ENCODE assay signal across 18 cellular contexts in the genomic region with DNA sequence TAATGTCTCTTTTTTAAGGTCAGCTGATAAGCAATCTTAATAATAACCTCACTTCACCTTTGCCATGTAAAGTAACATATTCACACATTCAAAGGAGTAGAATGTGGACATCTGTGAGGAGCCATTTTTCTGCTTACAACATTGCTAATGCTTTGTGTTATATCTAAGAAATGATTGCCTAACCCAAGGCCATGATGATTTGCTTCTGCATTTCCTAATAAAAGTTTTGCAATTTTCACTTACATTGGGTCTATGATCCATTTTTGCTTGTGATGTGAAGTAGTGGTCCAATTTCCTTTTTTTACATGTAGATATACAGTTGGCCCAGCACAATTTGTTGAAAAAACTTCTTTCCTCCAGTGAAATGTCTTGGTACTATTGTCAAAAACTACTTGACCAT.
"Had no signal": no experiment of that assay in that cellular context is flagged by ENCODE, and none has a peak within 500 bp of the region (broad histone marks: within the 10 kb centered on the region; RNA-seq: fewer than 3 reads in every experiment).

No MANE protein-coding gene starts in this region.

- H3K27ac Mint-ChIP-seq: activated CD4-positive, alpha-beta memory T cell treated with anti-CD3 and anti-CD28 coated beads, Interleukin-2, amount 10 ng/mL, durations not matched to agents 7 days and 5 days; activated CD8-positive, alpha-beta memory T cell treated with anti-CD3 and anti-CD28 coated beads, Interleukin-2, amount 10 ng/mL, durations not matched to agents 7 days and 5 days; activated naive CD8-positive, alpha-beta T cell treated with anti-CD3 and anti-CD28 coated beads for 36 hours; mesothelial cell of epicardium; nephron; stimulated activated effector memory CD8-positive, alpha-beta T cell treated with anti-CD3 and anti-CD28 coated beads, Interleukin-12 subunit alpha, Interleukin-12 subunit beta, amount 100 ng/mL, for 72 hours; T-helper 2 cell treated with Interferon-gamma antibody and Interleukin-4, amounts not matched to agents 5 μg/mL and 100 μg/mL, for 36 hours; WTC11 had no signal

- H3K27ac ChIP-seq: brain microvascular endothelial cell, coronary artery, lower lobe of right lung had no signal

- H3K9me3 ChIP-seq: lower lobe of right lung had no signal

- H3K27me3 Mint-ChIP-seq: activated CD4-positive, alpha-beta memory T cell treated with anti-CD3 and anti-CD28 coated beads, Interleukin-2, amount 10 ng/mL, durations not matched to agents 7 days and 5 days; activated CD8-positive, alpha-beta memory T cell treated with anti-CD3 and anti-CD28 coated beads, Interleukin-2, amount 10 ng/mL, durations not matched to agents 7 days and 5 days; activated naive CD8-positive, alpha-beta T cell treated with anti-CD3 and anti-CD28 coated beads for 36 hours had no signal

- H3K4me1 Mint-ChIP-seq: mesothelial cell of epicardium, nephron had no signal

- H3K9me3 Mint-ChIP-seq: stimulated activated effector memory CD8-positive, alpha-beta T cell treated with anti-CD3 and anti-CD28 coated beads, Interleukin-12 subunit alpha, Interleukin-12 subunit beta, amount 100 ng/mL, for 72 hours had no signal

- H3K4me1 ChIP-seq: lower lobe of right lung had no signal

- H3K4me3 Mint-ChIP-seq: activated CD4-positive, alpha-beta memory T cell treated with anti-CD3 and anti-CD28 coated beads, Interleukin-2, amount 10 ng/mL, durations not matched to agents 7 days and 5 days; activated CD8-positive, alpha-beta memory T cell treated with anti-CD3 and anti-CD28 coated beads, Interleukin-2, amount 10 ng/mL, durations not matched to agents 7 days and 5 days; activated naive CD8-positive, alpha-beta T cell treated with anti-CD3 and anti-CD28 coated beads for 36 hours; mesothelial cell of epicardium; nephron; stimulated activated effector memory CD8-positive, alpha-beta T cell treated with anti-CD3 and anti-CD28 coated beads, Interleukin-12 subunit alpha, Interleukin-12 subunit beta, amount 100 ng/mL, for 72 hours; T-helper 2 cell treated with Interferon-gamma antibody and Interleukin-4, amounts not matched to agents 5 μg/mL and 100 μg/mL, for 36 hours; WTC11 had no signal

- H3K27me3 ChIP-seq: brain microvascular endothelial cell had no signal

- H3K4me3 ChIP-seq: coronary artery, lower lobe of right lung had no signal

- ATAC-seq: activated CD8-positive, alpha-beta memory T cell treated with anti-CD3 and anti-CD28 coated beads, Interleukin-2, amount 10 ng/mL, durations not matched to agents 7 days and 5 days; left colon; sciatic nerve; stimulated activated effector memory CD8-positive, alpha-beta T cell treated with anti-CD3 and anti-CD28 coated beads, Interleukin-12 subunit alpha, Interleukin-12 subunit beta, amount 100 ng/mL, for 72 hours; WTC11 had no signal

- DNase-seq: activated CD4-positive, alpha-beta memory T cell treated with anti-CD3 and anti-CD28 coated beads, Interleukin-2, amount 10 ng/mL, durations not matched to agents 7 days and 5 days; activated CD4-positive, alpha-beta T cell treated with anti-CD3 and anti-CD28 coated beads for 48 hours; activated CD8-positive, alpha-beta memory T cell treated with anti-CD3 and anti-CD28 coated beads, Interleukin-2, amount 10 ng/mL, durations not matched to agents 7 days and 5 days; activated naive CD8-positive, alpha-beta T cell treated with anti-CD3 and anti-CD28 coated beads for 36 hours; anterior cingulate cortex; brain microvascular endothelial cell; erythroblast; left colon; lower lobe of right lung; nucleus accumbens; stimulated activated CD4-positive, alpha-beta T cell treated with anti-CD3 and anti-CD28 coated beads, Interleukin-4, amount 100 ng/mL, for 24 hours had no signal
